ENCODE assay signal across 30 cellular contexts in the genomic region with DNA sequence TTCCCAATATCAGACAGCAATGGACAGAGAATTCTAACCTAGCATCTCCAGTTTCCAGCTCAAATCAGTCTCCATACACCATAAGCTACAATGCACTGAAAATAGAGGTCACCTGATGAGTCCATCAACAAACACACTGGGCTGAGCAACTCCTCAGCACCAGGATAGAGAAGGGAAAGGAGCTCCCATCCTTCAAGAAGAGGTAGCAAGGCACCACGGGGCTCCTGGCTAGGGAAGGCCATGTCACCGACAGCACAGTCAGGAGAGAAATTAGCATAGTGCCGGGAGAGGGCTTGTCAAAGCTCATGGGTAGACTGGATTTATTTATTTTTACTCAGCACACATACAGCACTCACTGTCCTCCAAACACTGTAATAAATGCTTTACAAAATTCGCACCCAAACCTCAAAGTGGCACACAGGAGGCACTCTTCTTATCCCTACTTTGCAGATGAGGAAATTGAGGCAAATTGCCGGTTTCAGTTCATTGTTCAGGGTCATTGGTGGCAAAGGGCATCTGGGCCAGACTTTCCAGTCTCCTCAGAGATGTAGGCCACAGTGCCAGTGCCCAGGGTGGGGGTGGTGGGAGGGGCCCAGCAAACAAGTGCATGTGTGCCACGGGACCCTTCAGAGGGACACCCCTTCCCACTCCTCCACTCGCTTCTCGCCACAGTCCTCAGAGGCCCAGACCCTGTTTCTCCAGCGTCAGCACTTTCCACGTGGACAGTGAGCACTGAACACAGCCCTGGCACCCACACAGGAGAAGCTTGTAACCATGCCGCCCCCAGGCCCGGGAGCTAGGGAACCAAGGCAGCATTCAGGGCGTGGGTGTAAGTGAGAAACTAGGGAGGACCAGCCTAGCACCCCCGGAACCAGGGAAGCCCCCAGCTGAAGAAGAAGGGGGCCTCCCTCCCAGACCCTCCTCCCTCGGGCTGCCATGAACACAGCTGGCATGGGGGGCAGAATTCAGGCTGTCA.
"Had no signal": no experiment of that assay in that cellular context is flagged by ENCODE, and none has a peak within 500 bp of the region (broad histone marks: within the 10 kb centered on the region; RNA-seq: fewer than 3 reads in every experiment).

No MANE protein-coding gene starts in this region.

- DNase-seq: activated CD4-positive, alpha-beta T cell treated with anti-CD3 and anti-CD28 coated beads, Interleukin-2, amount 10 ng/mL, durations not matched to agents 24 days and 14 days; activated CD4-positive, alpha-beta T cell treated with anti-CD3 and anti-CD28 coated beads, Interleukin-2, amount 50 U/mL, for 4 hours; activated CD8-positive, alpha-beta T cell treated with anti-CD3 and anti-CD28 coated beads for 36 hours; activated effector memory CD4-positive, alpha-beta T cell treated with anti-CD3 and anti-CD28 coated beads, Interleukin-2, amount 50 U/mL, for 16 hours; activated naive CD4-positive, alpha-beta T cell; activated naive CD4-positive, alpha-beta T cell treated with anti-CD3 and anti-CD28 coated beads, Interleukin-2, amount 50 U/mL, for 16 hours; activated naive CD8-positive, alpha-beta T cell treated with anti-CD3 and anti-CD28 coated beads for 36 hours; activated T-cell treated with anti-CD3 and anti-CD28 coated beads, Interleukin-2, amount 50 U/mL, for 1 hour; activated T-cell treated with anti-CD3 and anti-CD28 coated beads, Interleukin-2, amount 50 U/mL, for 72 hours; amniotic stem cell; aorta; brain microvascular endothelial cell; Kasumi-1; KG1; NCI-H1048; NCI-H1105 treated with DMSO at 0.1 percent for 48 hours; NCI-H1436; NCI-H1694 treated with DMSO at 0.1 percent for 48 hours; NCI-H2029; NCI-H345; NCI-H524 treated with DMSO at 0.1 percent for 48 hours; SHP77; SJCRH30 had no signal

- FAIRE-seq: TTC549 had no signal

- H3K9me3 Mint-ChIP-seq: activated CD4-positive, alpha-beta T cell treated with anti-CD3 and anti-CD28 coated beads, Interleukin-2, amount 10 ng/mL, durations not matched to agents 24 days and 14 days; activated CD8-positive, alpha-beta T cell treated with anti-CD3 and anti-CD28 coated beads for 36 hours; activated naive CD8-positive, alpha-beta T cell treated with anti-CD3 and anti-CD28 coated beads for 36 hours; T-helper 1 cell treated with Interleukin-12 subunit alpha and Interleukin-12 subunit beta and Interleukin-4 antibody, amounts not matched to agents 30 μg/mL and 1 μg/mL, for 36 hours; T-helper 2 cell treated with Interferon-gamma antibody and Interleukin-4, amounts not matched to agents 5 μg/mL and 100 μg/mL, for 36 hours had no signal

- H3K27me3 ChIP-seq: brain microvascular endothelial cell, MG63 had no signal

- H3K4me3 Mint-ChIP-seq: activated CD4-positive, alpha-beta T cell treated with anti-CD3 and anti-CD28 coated beads, Interleukin-2, amount 10 ng/mL, durations not matched to agents 24 days and 14 days; activated CD8-positive, alpha-beta T cell treated with anti-CD3 and anti-CD28 coated beads for 36 hours; activated naive CD8-positive, alpha-beta T cell treated with anti-CD3 and anti-CD28 coated beads for 36 hours; activated T-cell treated with anti-CD3 and anti-CD28 coated beads, Interleukin-2, amount 50 U/mL, for 72 hours; activated T-helper 17 cell treated with anti-CD3 and anti-CD28 coated beads, Interleukin-2, amount 50 U/mL, for 72 hours; T-helper 1 cell treated with Interleukin-12 subunit alpha and Interleukin-12 subunit beta and Interleukin-4 antibody, amounts not matched to agents 30 μg/mL and 1 μg/mL, for 36 hours; T-helper 2 cell treated with Interferon-gamma antibody and Interleukin-4, amounts not matched to agents 5 μg/mL and 100 μg/mL, for 36 hours had no signal

- H3K9me3 ChIP-seq: MG63, SJCRH30 had no signal

- H3K4me3 ChIP-seq: MG63, SJCRH30, SK-N-MC had no signal

- H3K36me3 Mint-ChIP-seq: activated naive CD8-positive, alpha-beta T cell treated with anti-CD3 and anti-CD28 coated beads for 36 hours had no signal

- H3K4me1 ChIP-seq: SJCRH30 had no signal

- ATAC-seq: activated CD8-positive, alpha-beta T cell treated with anti-CD3 and anti-CD28 coated beads for 36 hours; activated T-cell treated with anti-CD3 and anti-CD28 coated beads, Interleukin-2, amount 50 U/mL, for 72 hours; activated T-helper 17 cell treated with anti-CD3 and anti-CD28 coated beads, Interleukin-2, amount 50 U/mL, for 72 hours; Panc1 had no signal

- H3K36me3 ChIP-seq: brain microvascular endothelial cell, MG63, SJCRH30 had no signal

- H3K27me3 Mint-ChIP-seq: activated CD4-positive, alpha-beta T cell treated with anti-CD3 and anti-CD28 coated beads, Interleukin-2, amount 10 ng/mL, durations not matched to agents 24 days and 14 days; activated CD8-positive, alpha-beta T cell treated with anti-CD3 and anti-CD28 coated beads for 36 hours; activated naive CD8-positive, alpha-beta T cell treated with anti-CD3 and anti-CD28 coated beads for 36 hours had no signal

- H3K4me1 Mint-ChIP-seq: activated CD4-positive, alpha-beta T cell treated with anti-CD3 and anti-CD28 coated beads, Interleukin-2, amount 10 ng/mL, durations not matched to agents 24 days and 14 days; activated naive CD8-positive, alpha-beta T cell treated with anti-CD3 and anti-CD28 coated beads for 36 hours; activated T-helper 17 cell treated with anti-CD3 and anti-CD28 coated beads, Interleukin-2, amount 50 U/mL, for 72 hours had no signal

- H3K27ac ChIP-seq: brain microvascular endothelial cell, SJCRH30, SK-N-MC had no signal

- H3K27ac Mint-ChIP-seq: activated CD4-positive, alpha-beta T cell treated with anti-CD3 and anti-CD28 coated beads, Interleukin-2, amount 10 ng/mL, durations not matched to agents 24 days and 14 days; activated CD8-positive, alpha-beta T cell treated with anti-CD3 and anti-CD28 coated beads for 36 hours; activated naive CD8-positive, alpha-beta T cell treated with anti-CD3 and anti-CD28 coated beads for 36 hours; activated T-cell treated with anti-CD3 and anti-CD28 coated beads, Interleukin-2, amount 50 U/mL, for 72 hours; activated T-helper 17 cell treated with anti-CD3 and anti-CD28 coated beads, Interleukin-2, amount 50 U/mL, for 72 hours; T-helper 1 cell treated with Interleukin-12 subunit alpha and Interleukin-12 subunit beta and Interleukin-4 antibody, amounts not matched to agents 30 μg/mL and 1 μg/mL, for 36 hours; T-helper 2 cell treated with Interferon-gamma antibody and Interleukin-4, amounts not matched to agents 5 μg/mL and 100 μg/mL, for 36 hours had no signal
